In the genomic region with DNA sequence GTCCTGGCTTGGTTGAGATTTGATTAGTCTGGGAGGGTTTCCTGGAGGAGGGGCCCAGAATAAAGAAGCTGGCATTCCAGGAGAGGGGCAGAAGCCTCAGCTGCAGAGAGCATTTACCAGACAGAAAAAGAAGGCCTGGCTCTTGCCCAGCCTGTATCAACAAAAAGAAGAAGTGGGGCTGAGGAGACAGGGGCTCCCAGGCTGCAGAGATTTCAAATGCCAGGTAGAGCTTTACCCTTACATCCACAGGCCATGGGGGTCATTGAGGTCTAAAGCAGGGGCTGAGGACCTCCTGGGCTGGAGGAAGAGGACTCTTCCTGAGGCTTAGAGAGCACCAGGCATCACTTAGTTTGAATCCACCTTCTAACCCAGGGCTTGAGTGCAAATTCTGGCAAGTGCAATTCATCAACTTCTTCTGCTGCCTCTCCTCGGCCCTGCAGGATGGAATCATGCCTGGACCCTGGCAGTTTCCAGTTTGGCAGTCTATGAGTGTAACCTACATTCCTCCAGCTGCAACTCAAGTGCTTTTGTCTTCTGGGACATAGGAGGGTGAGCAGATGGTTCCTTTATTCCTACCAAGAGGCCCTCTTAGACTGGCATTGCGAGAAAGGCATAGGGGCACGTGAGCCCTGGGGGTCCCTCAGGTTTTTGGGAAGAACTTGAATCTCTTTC, we compare ENCODE assay signal across 1 cellular context.
A peak's percentile ranks its signal among the peaks of the same experiment; 100 is the strongest.
TF ChIP-seq lines count a peak whose summit lies in the region.

No MANE protein-coding gene starts in this region.

TF ChIP-seq in HEK293, 187 proteins besides CTCF, POLR2A, EP300 and RAD21:
- TF ChIP-seq ZNF335 (tag by site-specific recombination; conservative IDR thresholded peaks at IDR 0.05) = 0 out of 2 replicates have a peak, but pooled peaks have one; percentile 10
- no peak for TF ChIP-seq IKZF3 (tag by site-specific recombination; IDR thresholded peaks at IDR 0.05)
